ENCODE assay signal across 1 cellular context in the genomic region with DNA sequence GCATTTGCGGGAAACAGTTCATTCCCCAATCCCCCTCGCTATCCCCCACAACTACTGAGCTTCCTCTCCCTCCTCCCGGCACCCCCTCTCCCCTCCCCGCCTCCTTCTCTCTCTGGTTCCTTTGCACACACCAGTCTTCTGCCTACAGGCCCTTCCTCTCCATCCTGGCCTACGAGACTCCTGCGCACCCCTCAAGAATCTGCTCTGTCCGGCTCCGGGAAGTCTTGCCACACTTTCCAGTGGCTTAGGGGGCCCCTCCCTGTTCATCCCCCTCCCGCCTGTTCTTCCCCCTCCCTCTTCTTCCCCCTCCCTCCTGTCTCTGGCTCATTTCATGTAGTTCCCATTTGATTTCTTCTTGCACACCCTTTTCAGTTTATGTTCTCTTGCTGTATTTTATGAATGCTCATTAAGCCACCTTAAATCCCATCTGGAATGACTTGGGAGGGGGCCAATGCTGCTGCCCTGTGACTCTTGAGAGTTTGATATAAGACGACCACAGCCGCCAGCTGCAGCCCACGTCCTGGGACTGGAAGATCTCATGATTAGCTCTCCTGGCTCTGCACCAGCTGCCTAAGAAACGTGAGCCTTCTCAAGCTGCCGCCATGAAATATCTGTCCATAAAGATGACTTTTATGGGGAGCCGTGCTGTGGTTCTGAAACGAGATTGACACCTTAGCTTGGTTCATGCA.
TF ChIP-seq lines count a peak whose summit lies in the region.

No MANE protein-coding gene starts in this region.

TF ChIP-seq in IMR-90, 13 proteins besides CTCF, POLR2A, EP300 and RAD21 (continued from another document):
- TF ChIP-seq MAFK (IDR thresholded peaks at IDR 0.05; ENCODE audit: low read depth, low read length) (no peak), RCOR1 (IDR thresholded peaks at IDR 0.05; ENCODE audit: insufficient replicate concordance, low read length) (no peak), MAZ (IDR thresholded peaks at IDR 0.05; ENCODE audit: borderline replicate concordance, low read depth, low read length) (no peak), FOS (IDR thresholded peaks at IDR 0.05; ENCODE audit: low read depth, low read length) (no peak), SMC3 (IDR thresholded peaks at IDR 0.05; ENCODE audit: low read depth, low read length) (no peak)
